ENCODE assay signal across 9 cellular contexts in the genomic region with DNA sequence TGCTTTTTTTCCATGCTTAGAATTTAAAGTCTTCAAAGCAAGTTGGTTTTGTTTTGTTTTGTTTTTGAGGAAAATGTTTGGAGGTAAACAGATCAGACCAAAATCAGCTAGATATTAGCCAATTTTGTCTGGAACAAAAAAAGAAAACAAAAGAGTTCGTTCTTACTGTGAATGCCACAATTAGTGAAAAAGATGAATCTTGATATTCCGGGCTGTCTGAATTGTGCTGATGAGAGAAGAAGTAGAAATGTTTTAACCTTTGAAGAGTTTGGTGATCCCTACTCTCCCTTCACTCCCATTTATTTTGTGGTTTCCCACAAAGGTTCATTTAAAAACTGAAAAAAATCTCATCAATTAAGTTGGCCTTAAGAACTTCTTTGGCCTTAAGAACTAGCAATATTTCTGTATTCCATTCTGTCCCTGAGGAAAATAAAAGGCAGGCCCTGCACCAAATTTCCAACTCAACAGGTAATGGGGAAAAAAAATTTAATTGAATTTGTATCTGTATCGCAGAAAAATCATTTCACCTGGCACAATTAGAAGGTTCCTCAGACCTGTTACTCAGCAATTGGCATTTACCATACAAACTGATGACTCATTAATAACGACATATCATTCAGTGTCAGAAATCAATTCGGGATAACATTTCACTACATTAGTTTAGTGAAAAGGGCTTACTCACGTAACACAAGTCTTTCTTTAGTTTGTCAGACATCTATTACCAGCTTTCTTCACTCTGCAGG. TPM values are rescaled to one million over a fixed set of nuclear protein-coding genes. Genes with fewer than 3 reads are reported as not detected.
A peak's percentile ranks its signal among the peaks of the same experiment; 100 is the strongest.
DNase-seq lines count a peak whose midpoint lies in the region; ATAC-seq and TF ChIP-seq lines count a peak whose summit lies in the region.
"Had no signal": no experiment of that assay in that cellular context is flagged by ENCODE, and none has a peak within 500 bp of the region (broad histone marks: within the 10 kb centered on the region; RNA-seq: fewer than 3 reads in every experiment).

No MANE protein-coding gene starts in this region.

- H3K4me3 ChIP-seq in fibroblast of pulmonary artery (replicated peaks; ENCODE audit: low read depth, low read length) (peak overlapping the region; percentile 35), gastrocnemius medialis (peak overlapping the region; percentile 65 to 84 (median 76))
- H3K4me3 ChIP-seq: BLaER1 treated with 17β-estradiol and CSF1 and Interleukin-3, amounts not matched to agents 10 nM and 100 nM had no signal

- peaks cover 2% of the 10 kb centered on the region for H3K36me3 Mint-ChIP-seq in T-helper 1 cell treated with Interleukin-12 subunit alpha and Interleukin-12 subunit beta and Interleukin-4 antibody, amounts not matched to agents 30 μg/mL and 1 μg/mL, for 36 hours (ENCODE audit: low read depth)

- no peaks in the 10 kb centered on the region for H3K9me3 ChIP-seq in gastrocnemius medialis

- TF ChIP-seq CTCF in fibroblast of pulmonary artery (IDR thresholded peaks at IDR 0.05; ENCODE audit: low read length, missing control alignments) (no peak), gastrocnemius medialis (IDR thresholded peaks at IDR 0.05 in 4 of 5, conservative IDR thresholded peaks at IDR 0.05 in 1 of 5) (no peak)

- H3K27ac ChIP-seq in gastrocnemius medialis = peak overlapping the region; percentile 84 to 93 (median 90)
- H3K27ac ChIP-seq: BLaER1 treated with 17β-estradiol and CSF1 and Interleukin-3, amounts not matched to agents 10 nM and 100 nM had no signal

- no peak for TF ChIP-seq POLR2A in gastrocnemius medialis (IDR thresholded peaks at IDR 0.05)

- peaks cover 23 to 24% of the 10 kb centered on the region in 2 donors for H3K4me1 ChIP-seq in gastrocnemius medialis

- H3K9me3 Mint-ChIP-seq in T-helper 1 cell treated with Interleukin-12 subunit alpha and Interleukin-12 subunit beta and Interleukin-4 antibody, amounts not matched to agents 30 μg/mL and 1 μg/mL, for 36 hours = no peaks in the 10 kb centered on the region

- H3K36me3 ChIP-seq in gastrocnemius medialis = no peaks in the 10 kb centered on the region
- H3K36me3 ChIP-seq: BLaER1 treated with 17β-estradiol and CSF1 and Interleukin-3, amounts not matched to agents 10 nM and 100 nM had no signal

- H3K27ac Mint-ChIP-seq in T-helper 1 cell treated with Interleukin-12 subunit alpha and Interleukin-12 subunit beta and Interleukin-4 antibody, amounts not matched to agents 30 μg/mL and 1 μg/mL, for 36 hours = peak overlapping the region; percentile 90

- H3K4me3 Mint-ChIP-seq in T-helper 1 cell treated with Interleukin-12 subunit alpha and Interleukin-12 subunit beta and Interleukin-4 antibody, amounts not matched to agents 30 μg/mL and 1 μg/mL, for 36 hours = peak overlapping the region; percentile 86

- no peaks in the 10 kb centered on the region for H3K27me3 Mint-ChIP-seq in T-helper 1 cell treated with Interleukin-12 subunit alpha and Interleukin-12 subunit beta and Interleukin-4 antibody, amounts not matched to agents 30 μg/mL and 1 μg/mL, for 36 hours (ENCODE audit: low read depth)

- in situ Hi-C loops in gastrocnemius medialis (cut with MboI; ENCODE audit: low sequenced_read_pairs in 4 of 4) = loop anchor here in 2 of 4 donors (25.0 kb wide), 2 partner anchors 647 to 1172 kb away; partner anchors contain the start of genes OSBPL8 (in 1 of the 2) and PHLDA1 (in 1 of the 2)

- peaks cover 23% of the 10 kb centered on the region for H3K4me1 Mint-ChIP-seq in T-helper 1 cell treated with Interleukin-12 subunit alpha and Interleukin-12 subunit beta and Interleukin-4 antibody, amounts not matched to agents 30 μg/mL and 1 μg/mL, for 36 hours (ENCODE audit: low read depth)

- no peaks in the 10 kb centered on the region for H3K27me3 ChIP-seq in gastrocnemius medialis
- H3K27me3 ChIP-seq: BLaER1 treated with 17β-estradiol and CSF1 and Interleukin-3, amounts not matched to agents 10 nM and 100 nM had no signal

- intact Hi-C loops in gastrocnemius medialis (cut with DNase I; ENCODE audit: low total_unique reads) = loop anchor here (2.0 kb wide), 1 partner anchor 56 kb away; the partner anchor contains the start of gene GLIPR1L1

- DNase-seq in T-helper 1 cell = no peak
- DNase-seq in OCI-M1 (lab: John Stamatoyannopoulos, UW) = peak; percentile 63
- DNase-seq in fibroblast of pulmonary artery (ENCODE audit: low read depth) = no peak
- DNase-seq in gastrocnemius medialis = no peak
- DNase-seq in NCI-H2171 (lab: John Stamatoyannopoulos, UW) = no peak
- DNase-seq in kidney tubule cell (ENCODE audit: low spot score) = no peak

- ATAC-seq in gastrocnemius medialis = peak; percentile 29 to 37
- no peak for ATAC-seq in GM21619 (IDR thresholded peaks at IDR 0.05; ENCODE audit: unreplicated experiment)

RNA-seq across cellular contexts. Expression of gene GLIPR1L2, which starts 0.6 kb away (rescaled TPM):
- total RNA-seq in gastrocnemius medialis = 1 to 10 TPM in 1 of 4 donors, under 1 TPM in 2, not detected in 1; 0.33 to 1.0 (median 0.49) TPM

RNA-seq across cellular contexts. Expression of gene GLIPR1L1, which starts 55.9 kb away (rescaled TPM):
- total RNA-seq in gastrocnemius medialis = not detected
